9 cellular contexts compared by ENCODE assay signal in genomic region chr22:30421695-30422480, GRCh38. TPM values are rescaled to one million over a fixed set of nuclear protein-coding genes. Genes with fewer than 3 reads are reported as not detected.
DNase-seq lines count a peak whose midpoint lies in the region; TF ChIP-seq lines count a peak whose summit lies in the region.
"Had no signal": no experiment of that assay in that cellular context is flagged by ENCODE, and none has a peak within 500 bp of the region (broad histone marks: within the 10 kb centered on the region; RNA-seq: fewer than 3 reads in every experiment).

No MANE protein-coding gene starts in this region.

- TF ChIP-seq POLR2A in ovary (IDR thresholded peaks at IDR 0.05): no peak

- H3K4me1 ChIP-seq in ovary (ENCODE audit: insufficient read depth): peaks cover 6% of the 10 kb centered on the region

- H3K36me3 Mint-ChIP-seq in Calu3 (ENCODE audit: insufficient read depth, unreplicated experiment): peaks cover 83% of the 10 kb centered on the region
- no peaks in the 10 kb centered on the region for H3K36me3 Mint-ChIP-seq in endothelial cell (ENCODE audit: low read depth, unreplicated experiment)

- 80 to 85% (median 80%) methylated on average over 8 of the region's 8 CpGs for WGBS in ovary, 3 donors

- H3K27ac ChIP-seq in RWPE1 (peak overlapping the region; percentile 99), ovary (peak overlapping the region; percentile 79 to 97)

- no peak overlapping the region for H3K4me3 ChIP-seq in ovary

- no peak for TF ChIP-seq CTCF in Calu3 (IDR thresholded peaks at IDR 0.05; ENCODE audit: unreplicated experiment)
- no peak for TF ChIP-seq CTCF in RWPE1 (conservative IDR thresholded peaks at IDR 0.05; ENCODE audit: low read depth)
- no peak for TF ChIP-seq CTCF in endothelial cell (IDR thresholded peaks at IDR 0.05; ENCODE audit: unreplicated experiment)
- TF ChIP-seq CTCF in ovary (IDR thresholded peaks at IDR 0.05): no peak

- no peaks in the 10 kb centered on the region for H3K27me3 ChIP-seq in ovary

- no TSS peak for BruUV-seq in Calu3 (replicated peaks; lab: Mats Ljungman, UMichigan)

- H3K4me3 Mint-ChIP-seq in Calu3 (ENCODE audit: low read depth, unreplicated experiment): peak overlapping the region; percentile 95
- peak overlapping the region; percentile 91 for H3K4me3 Mint-ChIP-seq in endothelial cell (ENCODE audit: unreplicated experiment)

- H3K4me1 Mint-ChIP-seq in Calu3 (ENCODE audit: low read depth, unreplicated experiment): peaks cover 49% of the 10 kb centered on the region
- peaks cover 38% of the 10 kb centered on the region for H3K4me1 Mint-ChIP-seq in endothelial cell (ENCODE audit: unreplicated experiment)

- POLR2A ChIA-PET in RWPE1 (lab: Yijun Ruan, JAX; ENCODE audit: low non-redundant PET): no interaction called here

- no peaks in the 10 kb centered on the region for H3K27me3 Mint-ChIP-seq in Calu3 (ENCODE audit: unreplicated experiment)
- peaks cover 5% of the 10 kb centered on the region for H3K27me3 Mint-ChIP-seq in endothelial cell (ENCODE audit: unreplicated experiment)

- H3K36me3 ChIP-seq in ovary: no peaks in the 10 kb centered on the region

- no peak for TF ChIP-seq EP300 in ovary (IDR thresholded peaks at IDR 0.05)

- peak; percentile 8 for DNase-seq in Calu3
- DNase-seq in RWPE1 (ENCODE audit: low spot score): no peak
- no peak for DNase-seq in endothelial cell (ENCODE audit: low spot score)
- no peak for DNase-seq in ovary
- DNase-seq in NCI-H526 treated with DMSO at 0.1 percent for 48 hours (lab: John Stamatoyannopoulos, UW): no peak
- DNase-seq in NCI-H2081 treated with DMSO at 0.1 percent for 48 hours (lab: John Stamatoyannopoulos, UW): no peak
- DNase-seq in GM03348 (ENCODE audit: low spot score): no peak
- no peak for DNase-seq in activated gamma-delta T cell (lab: John Stamatoyannopoulos, UW)

- CTCF ChIA-PET in Calu3 (lab: Charles Lee): interaction anchor here (0.9 to 2.7 kb wide), 4 partner anchors 17 to 134 kb away, joined by 4 to 12 read pairs (median 4); partner anchors contain the start of genes RNF215 and SEC14L2
- CTCF ChIA-PET in RWPE1 (lab: Yijun Ruan, JAX): no interaction called here

- peak overlapping the region; percentile 87 for H3K27ac Mint-ChIP-seq in Calu3 (ENCODE audit: unreplicated experiment)
- H3K27ac Mint-ChIP-seq in endothelial cell (ENCODE audit: unreplicated experiment): peak overlapping the region; percentile 71

- no peaks in the 10 kb centered on the region for H3K9me3 ChIP-seq in ovary

- H3K9me3 Mint-ChIP-seq in Calu3 (ENCODE audit: low read depth, unreplicated experiment) (no peaks in the 10 kb centered on the region), endothelial cell (ENCODE audit: unreplicated experiment) (no peaks in the 10 kb centered on the region)

- intact Hi-C loops in Calu3 (cut with micrococcal nuclease; ENCODE audit: unreplicated experiment) (loop anchor here (2.0 kb wide), 1 partner anchor 25 kb away; the partner anchor contains the start of gene SEC14L2), ovary (cut with DNase I) (loop anchor here in 1 of 4 donors (10.0 kb wide), 1 partner anchor 173 kb away; the partner anchor contains the start of gene PES1)

RNA-seq across cellular contexts. Expression of gene MTFP1, which starts 3.7 kb away (rescaled TPM):
- total RNA-seq in Calu3 (2022) (30.5 and 33.6 TPM in 2 replicates), endothelial cell (ENCODE audit: unreplicated experiment) (30.2 TPM), ovary (10 to 100 TPM in 1 of 7 donors, 1 to 10 TPM in 6; 1.7 to 10.9 (median 7.1) TPM)
- polyA plus RNA-seq in ovary: 1 to 10 TPM; 3.8 to 4.0 TPM

RNA-seq across cellular contexts. Expression of gene SEC14L2, which starts 25.1 kb away (rescaled TPM):
- 32.1 and 39.1 TPM in 2 replicates for total RNA-seq in Calu3 (2022)
- total RNA-seq in endothelial cell (ENCODE audit: unreplicated experiment): 3.9 TPM
- 10 to 100 TPM in 3 of 7 donors, 1 to 10 TPM in 4; 3.0 to 14.3 (median 9.0) TPM for total RNA-seq in ovary
- polyA plus RNA-seq in ovary: 1 to 10 TPM; 2.5 to 8.2 TPM

RNA-seq across cellular contexts. Expression of gene RNF215, which starts 34.7 kb away (rescaled TPM):
- total RNA-seq in Calu3 (2022): 42.5 and 48.8 TPM in 2 replicates
- total RNA-seq in endothelial cell (ENCODE audit: unreplicated experiment): 39.1 TPM
- 10 to 100 TPM in 5 of 7 donors, 1 to 10 TPM in 2; 6.1 to 26.1 (median 15.4) TPM for total RNA-seq in ovary
- polyA plus RNA-seq in ovary: 10 to 100 TPM in 1 of 2 donors, 1 to 10 TPM in 1; 2.9 to 13.6 TPM

RNA-seq across cellular contexts. Expression of gene SEC14L3, which starts 49.9 kb away (rescaled TPM):
- total RNA-seq in Calu3 (2022): not detected in 2 replicates
- total RNA-seq in endothelial cell (ENCODE audit: unreplicated experiment): not detected
- not detected for total RNA-seq in ovary
- not detected for polyA plus RNA-seq in ovary
- total RNA-seq: subcutaneous adipose tissue had no signal
